ENCODE assay signal across 23 cellular contexts in the genomic region with DNA sequence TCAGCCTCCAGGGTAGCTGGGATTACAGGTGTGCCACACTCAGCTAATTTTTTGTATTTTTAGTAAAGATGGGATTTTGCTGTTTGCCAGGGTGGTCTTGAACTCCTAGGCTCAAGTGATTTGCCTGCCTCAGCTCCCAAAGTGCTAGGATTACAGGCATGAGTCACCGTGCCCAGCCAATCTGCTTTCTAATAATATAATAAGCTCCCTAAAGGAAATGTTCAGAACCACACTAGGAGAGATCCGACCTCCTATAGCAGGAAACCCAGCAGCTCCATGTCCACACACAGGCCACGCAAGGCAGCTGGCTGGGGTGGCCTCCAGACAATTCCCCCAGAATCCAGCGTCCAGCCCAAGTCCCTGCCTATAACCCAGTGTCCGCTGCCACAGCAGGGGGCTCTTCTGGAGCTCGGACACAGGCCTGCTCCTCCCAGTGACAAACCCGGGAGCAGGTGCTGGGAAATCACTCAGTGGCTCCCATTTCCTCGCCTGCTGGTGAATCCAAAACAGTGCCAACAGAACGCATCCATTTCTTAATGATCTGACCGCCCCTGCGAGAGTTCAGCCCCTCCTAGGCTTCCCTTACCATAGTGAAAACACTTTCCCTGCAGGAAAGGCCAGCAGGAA. TPM values are rescaled to one million over a fixed set of nuclear protein-coding genes. Genes with fewer than 3 reads are reported as not detected.
DNase-seq lines count a peak whose midpoint lies in the region; ATAC-seq and TF ChIP-seq lines count a peak whose summit lies in the region.
"Had no signal": no experiment of that assay in that cellular context is flagged by ENCODE, and none has a peak within 500 bp of the region (broad histone marks: within the 10 kb centered on the region; RNA-seq: fewer than 3 reads in every experiment).

No MANE protein-coding gene starts in this region.

- peaks cover 38% of the 10 kb centered on the region for H3K27me3 Mint-ChIP-seq in WTC11 (ENCODE audit: low read depth)
- peaks cover 31% of the 10 kb centered on the region for H3K27me3 Mint-ChIP-seq in activated CD4-positive, alpha-beta T cell treated with anti-CD3 and anti-CD28 coated beads for 36 hours

- TF ChIP-seq POLR2A in spleen (IDR thresholded peaks at IDR 0.05), result no peak

- no peak overlapping the region for H3K4me3 Mint-ChIP-seq in WTC11
- no peak overlapping the region for H3K4me3 Mint-ChIP-seq in activated CD4-positive, alpha-beta T cell treated with anti-CD3 and anti-CD28 coated beads for 36 hours
- H3K4me3 Mint-ChIP-seq: natural killer cell had no signal

- WGBS in spleen, 5 donors, result 70 to 85% (median 80%) methylated on average over 9 to 11 of the region's 11 CpGs

- intact Hi-C loops in spleen (cut with DNase I; ENCODE audit: low total_unique reads), result no loop called here
- intact Hi-C loops in activated CD4-positive, alpha-beta T cell treated with anti-CD3 and anti-CD28 coated beads for 36 hours (cut with DNase I, micrococcal nuclease), result no loop called here

- H3K27me3 ChIP-seq in spleen (replicated peaks in 1 of 7), result peaks cover 0 to 63% (median 48%) of the 10 kb centered on the region in 7 donors

- ATAC-seq in WTC11 (no peak), GM18502 (IDR thresholded peaks at IDR 0.05; ENCODE audit: poor library complexity, unreplicated experiment) (no peak)
- ATAC-seq in activated CD4-positive, alpha-beta T cell treated with anti-CD3 and anti-CD28 coated beads for 36 hours, result no peak
- ATAC-seq: GM23338; heart left ventricle; natural killer cell; stimulated activated naive CD8-positive, alpha-beta T cell treated with anti-CD3 and anti-CD28 coated beads, Interleukin-15, Interleukin-2, amounts not matched to agents 100 U/mL and 50 U/mL, for 24 hours had no signal

- CTCF ChIA-PET in WTC11 (lab: Charles Lee), result interaction anchor here (1.9 to 14.5 kb wide), 2 partner anchors 9 to 148 kb away, joined by 5 to 207 read pairs; no protein-coding TSS in a partner anchor
- CTCF ChIA-PET in activated CD4-positive, alpha-beta T cell treated with anti-CD3 and anti-CD28 coated beads for 36 hours (lab: Charles Lee), result interaction anchor here (0.6 kb wide), 1 partner anchor 145 kb away, joined by 3 read pairs; no protein-coding TSS in a partner anchor

- DNase-seq in NCI-H146 (lab: John Stamatoyannopoulos, UW) (peak; percentile 3), NCI-H146 treated with DMSO at 0.1 percent for 48 hours (lab: John Stamatoyannopoulos, UW; ENCODE audit: unreplicated experiment) (no peak), HT1080 (ENCODE audit: low read depth) (peak; percentile 17), WTC11 (ENCODE audit: low spot score) (no peak), spleen (peak; percentile 39)
- no peak for DNase-seq in stimulated activated CD4-positive, alpha-beta T cell treated with anti-CD3 and anti-CD28 coated beads, Interleukin-12 subunit alpha, Interleukin-12 subunit beta, amount 100 ng/mL, for 4 hours
- no peak for DNase-seq in activated CD4-positive, alpha-beta T cell treated with anti-CD3 and anti-CD28 coated beads for 36 hours
- DNase-seq: activated CD8-positive, alpha-beta memory T cell treated with anti-CD3 and anti-CD28 coated beads, Interleukin-2, amount 50 U/mL, for 4 hours; BE2C; brain microvascular endothelial cell; GF-D8; heart left ventricle; KG1; natural killer cell; NCI-H2029 treated with DMSO at 0.1 percent for 48 hours; SHP77 treated with DMSO at 0.1 percent for 48 hours; stimulated activated naive CD8-positive, alpha-beta T cell treated with anti-CD3 and anti-CD28 coated beads, Interleukin-15, Interleukin-2, amounts not matched to agents 100 U/mL and 50 U/mL, for 24 hours; T-helper 1 cell had no signal

- peaks cover 23% of the 10 kb centered on the region for H3K36me3 Mint-ChIP-seq in WTC11
- no peaks in the 10 kb centered on the region for H3K36me3 Mint-ChIP-seq in activated CD4-positive, alpha-beta T cell treated with anti-CD3 and anti-CD28 coated beads for 36 hours (ENCODE audit: low read depth)
- H3K36me3 Mint-ChIP-seq: natural killer cell had no signal

- no peaks in the 10 kb centered on the region for H3K9me3 Mint-ChIP-seq in WTC11
- no peaks in the 10 kb centered on the region for H3K9me3 Mint-ChIP-seq in activated CD4-positive, alpha-beta T cell treated with anti-CD3 and anti-CD28 coated beads for 36 hours (ENCODE audit: low read depth)
- H3K9me3 Mint-ChIP-seq: GM23338, natural killer cell had no signal

- no peak for TF ChIP-seq CTCF in WTC11 (IDR thresholded peaks at IDR 0.05)
- TF ChIP-seq CTCF in spleen (IDR thresholded peaks at IDR 0.05 in 8 of 11, conservative IDR thresholded peaks at IDR 0.05 in 3 of 11), result no peak

- peaks cover 13 to 35% (median 18%) of the 10 kb centered on the region in 6 donors for H3K4me1 ChIP-seq in spleen
- H3K4me1 ChIP-seq: BE2C had no signal

- no peak overlapping the region for H3K27ac ChIP-seq in spleen
- H3K27ac ChIP-seq: 22Rv1, brain microvascular endothelial cell, coronary artery, heart left ventricle, tibial nerve had no signal

- H3K9me3 ChIP-seq in spleen, result no peaks in the 10 kb centered on the region
- H3K9me3 ChIP-seq: BE2C, heart left ventricle, tibial nerve had no signal

- POLR2A ChIA-PET in WTC11 (lab: Charles Lee), result no interaction called here
- POLR2A ChIA-PET in activated CD4-positive, alpha-beta T cell treated with anti-CD3 and anti-CD28 coated beads for 36 hours (lab: Charles Lee), result no interaction called here

- H3K4me3 ChIP-seq in spleen, result no peak overlapping the region
- H3K4me3 ChIP-seq: coronary artery, GM23338, heart left ventricle, tibial nerve had no signal

- H3K27ac Mint-ChIP-seq in WTC11, result peak overlapping the region; percentile 19; the same call in 1 of the 2 replicates
- H3K27ac Mint-ChIP-seq in activated CD4-positive, alpha-beta T cell treated with anti-CD3 and anti-CD28 coated beads for 36 hours, result no peak overlapping the region
- H3K27ac Mint-ChIP-seq: GM23338, natural killer cell had no signal

- H3K36me3 ChIP-seq in spleen, result no peaks in the 10 kb centered on the region
- H3K36me3 ChIP-seq: BE2C, brain microvascular endothelial cell, heart left ventricle, tibial nerve had no signal

- peaks cover 81% of the 10 kb centered on the region for H3K4me1 Mint-ChIP-seq in WTC11
- peaks cover 4% of the 10 kb centered on the region for H3K4me1 Mint-ChIP-seq in activated CD4-positive, alpha-beta T cell treated with anti-CD3 and anti-CD28 coated beads for 36 hours

TF ChIP-seq in WTC11, 78 proteins besides CTCF, POLR2A, EP300 and RAD21 (continues in another document):
- TF ChIP-seq ZNF232 (CRISPR knock-in tag; IDR thresholded peaks at IDR 0.05) (no peak), PRRX2 (CRISPR knock-in tag; IDR thresholded peaks at IDR 0.05) (no peak), NR3C1 (CRISPR knock-in tag; conservative IDR thresholded peaks at IDR 0.05; ENCODE audit: low read depth) (no peak)
- TF ChIP-seq, protein P1, sequence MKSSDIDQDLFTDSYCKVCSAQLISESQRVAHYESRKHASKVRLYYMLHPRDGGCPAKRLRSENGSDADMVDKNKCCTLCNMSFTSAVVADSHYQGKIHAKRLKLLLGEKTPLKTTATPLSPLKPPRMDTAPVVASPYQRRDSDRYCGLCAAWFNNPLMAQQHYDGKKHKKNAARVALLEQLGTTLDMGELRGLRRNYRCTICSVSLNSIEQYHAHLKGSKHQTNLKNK (CRISPR knock-in tag; IDR thresholded peaks at IDR 0.05), result no peak
- TF ChIP-seq, protein P2, sequence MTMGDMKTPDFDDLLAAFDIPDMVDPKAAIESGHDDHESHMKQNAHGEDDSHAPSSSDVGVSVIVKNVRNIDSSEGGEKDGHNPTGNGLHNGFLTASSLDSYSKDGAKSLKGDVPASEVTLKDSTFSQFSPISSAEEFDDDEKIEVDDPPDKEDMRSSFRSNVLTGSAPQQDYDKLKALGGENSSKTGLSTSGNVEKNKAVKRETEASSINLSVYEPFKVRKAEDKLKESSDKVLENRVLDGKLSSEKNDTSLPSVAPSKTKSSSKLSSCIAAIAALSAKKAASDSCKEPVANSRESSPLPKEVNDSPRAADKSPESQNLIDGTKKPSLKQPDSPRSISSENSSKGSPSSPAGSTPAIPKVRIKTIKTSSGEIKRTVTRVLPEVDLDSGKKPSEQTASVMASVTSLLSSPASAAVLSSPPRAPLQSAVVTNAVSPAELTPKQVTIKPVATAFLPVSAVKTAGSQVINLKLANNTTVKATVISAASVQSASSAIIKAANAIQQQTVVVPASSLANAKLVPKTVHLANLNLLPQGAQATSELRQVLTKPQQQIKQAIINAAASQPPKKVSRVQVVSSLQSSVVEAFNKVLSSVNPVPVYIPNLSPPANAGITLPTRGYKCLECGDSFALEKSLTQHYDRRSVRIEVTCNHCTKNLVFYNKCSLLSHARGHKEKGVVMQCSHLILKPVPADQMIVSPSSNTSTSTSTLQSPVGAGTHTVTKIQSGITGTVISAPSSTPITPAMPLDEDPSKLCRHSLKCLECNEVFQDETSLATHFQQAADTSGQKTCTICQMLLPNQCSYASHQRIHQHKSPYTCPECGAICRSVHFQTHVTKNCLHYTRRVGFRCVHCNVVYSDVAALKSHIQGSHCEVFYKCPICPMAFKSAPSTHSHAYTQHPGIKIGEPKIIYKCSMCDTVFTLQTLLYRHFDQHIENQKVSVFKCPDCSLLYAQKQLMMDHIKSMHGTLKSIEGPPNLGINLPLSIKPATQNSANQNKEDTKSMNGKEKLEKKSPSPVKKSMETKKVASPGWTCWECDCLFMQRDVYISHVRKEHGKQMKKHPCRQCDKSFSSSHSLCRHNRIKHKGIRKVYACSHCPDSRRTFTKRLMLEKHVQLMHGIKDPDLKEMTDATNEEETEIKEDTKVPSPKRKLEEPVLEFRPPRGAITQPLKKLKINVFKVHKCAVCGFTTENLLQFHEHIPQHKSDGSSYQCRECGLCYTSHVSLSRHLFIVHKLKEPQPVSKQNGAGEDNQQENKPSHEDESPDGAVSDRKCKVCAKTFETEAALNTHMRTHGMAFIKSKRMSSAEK (CRISPR knock-in tag; IDR thresholded peaks at IDR 0.05; ENCODE audit: borderline replicate concordance), result no peak

RNA-seq across cellular contexts. Expression of a gene that starts 7.5 kb away (rescaled TPM):
- total RNA-seq in HT1080 (2014; rRNA removed; shearing (Covaris generic)), result 0.20 and 0.31 TPM in 2 replicates
- polyA plus RNA-seq in HT1080 (2015; cell fraction: cytosol; rRNA removed), result 1.4 and 1.8 TPM in 2 replicates
- polyA plus RNA-seq in HT1080 (2015; cell fraction: nucleus; rRNA removed), result 2.2 and 2.9 TPM in 2 replicates
- total RNA-seq in WTC11 (2021) (13.7 to 20.1 TPM (median 14.0 TPM) in 3 replicates), spleen (not detected)
- polyA plus RNA-seq in spleen, result under 1 TPM; 0.02 to 0.06 (median 0.06) TPM
- total RNA-seq in activated CD4-positive, alpha-beta T cell treated with anti-CD3 and anti-CD28 coated beads for 36 hours, result under 1 TPM; 0.56 to 0.64 TPM

Comparison
In these comparisons a context has a peak if more than half of its experiments do, and no peak if none do; other contexts are left out.
1. DNase-seq: peak in NCI-H146 (single experiment), HT1080 (single experiment) and spleen (single experiment); none in NCI-H146 treated with DMSO at 0.1 percent for 48 hours (single experiment), WTC11 (single experiment), stimulated activated CD4-positive, alpha-beta T cell treated with anti-CD3 and anti-CD28 coated beads, Interleukin-12 subunit alpha, Interleukin-12 subunit beta, amount 100 ng/mL, for 4 hours (single experiment) and activated CD4-positive, alpha-beta T cell treated with anti-CD3 and anti-CD28 coated beads for 36 hours (single experiment).